10 cellular contexts compared by ENCODE assay signal in genomic region chr9:115164511-115164974, GRCh38. TPM values are rescaled to one million over a fixed set of nuclear protein-coding genes. Genes with fewer than 3 reads are reported as not detected.
DNase-seq lines count a peak whose midpoint lies in the region; ATAC-seq and TF ChIP-seq lines count a peak whose summit lies in the region.
"Had no signal": no experiment of that assay in that cellular context is flagged by ENCODE, and none has a peak within 500 bp of the region (broad histone marks: within the 10 kb centered on the region; RNA-seq: fewer than 3 reads in every experiment).

No MANE protein-coding gene starts in this region.

- ATAC-seq in GM18870 (IDR thresholded peaks at IDR 0.05; ENCODE audit: unreplicated experiment): peak; percentile 60
- ATAC-seq in effector memory CD8-positive, alpha-beta T cell (replicated peaks): no peak
- ATAC-seq: left lung had no signal

- no peaks in the 10 kb centered on the region for H3K9me3 Mint-ChIP-seq in osteocyte (ENCODE audit: unreplicated experiment)
- H3K9me3 Mint-ChIP-seq in effector memory CD8-positive, alpha-beta T cell: no peaks in the 10 kb centered on the region

- H3K27me3 ChIP-seq in tibial nerve: no peaks in the 10 kb centered on the region
- H3K27me3 ChIP-seq: cardiac muscle cell, left lung had no signal

- no peaks in the 10 kb centered on the region for H3K27me3 Mint-ChIP-seq in osteocyte (ENCODE audit: unreplicated experiment)
- peaks cover 7 to 22% of the 10 kb centered on the region in 2 donors for H3K27me3 Mint-ChIP-seq in effector memory CD8-positive, alpha-beta T cell

- H3K4me1 Mint-ChIP-seq in osteocyte (ENCODE audit: unreplicated experiment): peaks cover 55% of the 10 kb centered on the region
- H3K4me1 Mint-ChIP-seq in effector memory CD8-positive, alpha-beta T cell (ENCODE audit: low read depth in 2 of 2): no peaks in the 10 kb centered on the region

- H3K4me3 ChIP-seq in tibial nerve: no peak overlapping the region
- H3K4me3 ChIP-seq: cardiac muscle cell, left lung had no signal

- TF ChIP-seq EP300 in tibial nerve (IDR thresholded peaks at IDR 0.05): peak in 1 of 2 donors; percentile 52

- DNase-seq in NCI-H226 (peak; percentile 48), epithelial cell of prostate (ENCODE audit: low read depth, low spot score) (no peak), osteocyte (ENCODE audit: extremely low spot score, unreplicated experiment) (no peak), tibial nerve (ENCODE audit: low spot score in 2 of 2) (no peak)
- no peak for DNase-seq in stimulated activated CD4-positive, alpha-beta T cell treated with anti-CD3 and anti-CD28 coated beads, Interleukin-4, amount 100 ng/mL, for 24 hours
- no peak for DNase-seq in effector memory CD8-positive, alpha-beta T cell
- DNase-seq in activated CD4-positive, alpha-beta T cell treated with anti-CD3 and anti-CD28 coated beads, Interleukin-2, amount 50 U/mL, for 1 hour: no peak

- no peak for TF ChIP-seq POLR2A in tibial nerve (IDR thresholded peaks at IDR 0.05)

- H3K27ac Mint-ChIP-seq in osteocyte (ENCODE audit: unreplicated experiment): peak overlapping the region; percentile 71
- H3K27ac Mint-ChIP-seq in effector memory CD8-positive, alpha-beta T cell: no peak overlapping the region

- no peaks in the 10 kb centered on the region for H3K36me3 Mint-ChIP-seq in osteocyte (ENCODE audit: unreplicated experiment)
- H3K36me3 Mint-ChIP-seq in effector memory CD8-positive, alpha-beta T cell (ENCODE audit: insufficient read depth): no peaks in the 10 kb centered on the region

- H3K9me3 ChIP-seq in tibial nerve: no peaks in the 10 kb centered on the region
- H3K9me3 ChIP-seq: left lung had no signal

- H3K4me1 ChIP-seq in tibial nerve: peaks cover 0 to 15% (median 2%) of the 10 kb centered on the region in 4 donors
- H3K4me1 ChIP-seq: left lung had no signal

- no peaks in the 10 kb centered on the region for H3K36me3 ChIP-seq in tibial nerve
- H3K36me3 ChIP-seq: cardiac muscle cell, left lung had no signal

- WGBS in tibial nerve, 2 donors: 37 to 50% methylated on average over 3 of the region's 3 CpGs

- H3K27ac ChIP-seq in epithelial cell of prostate (peak overlapping the region; percentile 39), tibial nerve (peak overlapping the region in 2 of 4 donors; percentile 54 to 81)
- H3K27ac ChIP-seq: cardiac muscle cell had no signal

- H3K4me3 Mint-ChIP-seq in osteocyte (ENCODE audit: unreplicated experiment): no peak overlapping the region
- no peak overlapping the region for H3K4me3 Mint-ChIP-seq in effector memory CD8-positive, alpha-beta T cell

- TF ChIP-seq CTCF in osteocyte (IDR thresholded peaks at IDR 0.05) (no peak), tibial nerve (IDR thresholded peaks at IDR 0.05) (no peak)

RNA-seq across cellular contexts. Expression of gene TNC, which starts 46.6 kb away (rescaled TPM):
- total RNA-seq in osteocyte: 75.1 and 81.8 TPM in 2 replicates
- 100 to 1,000 TPM in 2 of 4 donors, 10 to 100 TPM in 2; 59.2 to 154 (median 99.3) TPM for total RNA-seq in tibial nerve
